Comparison of ENCODE assay signal across 9 cellular contexts in the genomic region with DNA sequence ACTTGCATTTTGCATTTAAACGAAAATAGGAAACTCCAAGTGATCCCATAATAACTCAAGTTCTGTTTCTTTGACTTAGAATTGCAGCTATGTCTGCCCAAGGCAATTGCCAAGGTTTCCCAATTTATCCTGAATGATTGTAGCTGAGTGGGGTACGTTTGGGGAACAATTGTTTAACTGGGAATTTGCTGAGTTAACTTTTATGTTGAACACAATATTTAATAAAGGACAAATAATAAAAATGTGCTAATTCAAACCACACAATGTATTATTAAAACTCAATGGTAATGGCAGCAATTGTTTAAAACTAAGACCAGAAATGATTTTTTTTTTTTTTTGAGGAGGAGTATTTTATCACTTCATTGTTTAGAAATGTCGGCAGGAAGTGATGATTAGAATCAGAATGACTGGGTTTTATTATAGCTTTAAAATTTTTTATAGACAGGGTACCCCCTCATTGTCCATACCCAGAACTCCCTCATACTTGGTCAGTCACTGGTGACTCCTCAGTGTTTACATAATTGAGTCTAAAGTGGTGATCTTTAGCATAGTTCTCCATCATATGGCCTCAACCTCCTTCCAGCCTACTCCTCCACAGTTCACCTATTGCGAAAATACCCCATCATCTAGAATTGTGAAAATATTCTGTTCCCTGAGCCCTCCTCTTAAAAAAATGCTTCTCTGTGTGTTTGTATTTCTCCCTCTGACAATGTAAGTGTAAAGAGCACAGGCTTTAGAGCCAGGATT.
A peak's percentile ranks its signal among the peaks of the same experiment; 100 is the strongest.
DNase-seq lines count a peak whose midpoint lies in the region; TF ChIP-seq lines count a peak whose summit lies in the region.
"Had no signal": no experiment of that assay in that cellular context is flagged by ENCODE, and none has a peak within 500 bp of the region (broad histone marks: within the 10 kb centered on the region; RNA-seq: fewer than 3 reads in every experiment).

No MANE protein-coding gene starts in this region.

- H3K27me3 Mint-ChIP-seq in HFFc6 (ENCODE audit: insufficient read depth) = no peaks in the 10 kb centered on the region

- H3K4me1 ChIP-seq in spleen = peaks cover 0 to 31% (median 18%) of the 10 kb centered on the region in 6 donors

- H3K9me3 Mint-ChIP-seq in HFFc6 = no peaks in the 10 kb centered on the region

- H3K4me3 ChIP-seq in spleen = no peak overlapping the region

- intact Hi-C loops in spleen (cut with DNase I; ENCODE audit: low total_unique reads) = no loop called here

- H3K4me3 Mint-ChIP-seq in HFFc6 = peak overlapping the region; percentile 51

- H3K27me3 ChIP-seq in spleen (replicated peaks in 1 of 7) = no peaks in the 10 kb centered on the region

- peak overlapping the region; percentile 79 for H3K27ac ChIP-seq in epithelial cell of prostate
- H3K27ac ChIP-seq in spleen = peak overlapping the region in 7 of 8 donors; percentile 49 to 72 (median 62)

- WGBS in spleen, 5 donors = 56 to 75% (median 61%) methylated on average over 4 of the region's 4 CpGs

- TF ChIP-seq CTCF in HFFc6 (IDR thresholded peaks at IDR 0.05) = no peak
- TF ChIP-seq CTCF in spleen (IDR thresholded peaks at IDR 0.05 in 8 of 11, conservative IDR thresholded peaks at IDR 0.05 in 3 of 11) = no peak

- H3K27ac Mint-ChIP-seq in HFFc6 = peak overlapping the region; percentile 83

- DNase-seq in HFFc6 (peak; percentile 57), SIG-M5 treated with dmso at 0.1 percent for 504 hours (lab: John Stamatoyannopoulos, UW; ENCODE audit: unreplicated experiment) (peak; percentile 76), epithelial cell of prostate (ENCODE audit: low read depth, low spot score) (no peak), spleen (no peak), NCI-H146 (lab: John Stamatoyannopoulos, UW) (no peak), iPS-NIHi11 (ENCODE audit: low spot score) (no peak)
- DNase-seq in stimulated activated CD4-positive, alpha-beta T cell treated with anti-CD3 and anti-CD28 coated beads, Interleukin-12 subunit alpha, Interleukin-12 subunit beta, amount 100 ng/mL, for 4 hours = no peak
- no peak for DNase-seq in stimulated activated naive CD4-positive, alpha-beta T cell treated with Interleukin-2 at 50 U/mL for 16 hours (lab: John Stamatoyannopoulos, UW)
- DNase-seq: NCI-H345 had no signal

- no peaks in the 10 kb centered on the region for H3K36me3 ChIP-seq in spleen

- no peaks in the 10 kb centered on the region; the same call in 1 of the 2 replicates for H3K36me3 Mint-ChIP-seq in HFFc6 (ENCODE audit: low read depth)

- TF ChIP-seq POLR2A in spleen (IDR thresholded peaks at IDR 0.05) = no peak

- H3K4me1 Mint-ChIP-seq in HFFc6 (ENCODE audit: low read depth) = peaks cover 73% of the 10 kb centered on the region

- H3K9me3 ChIP-seq in spleen = no peaks in the 10 kb centered on the region

Comparison
In these comparisons a context has a peak if more than half of its experiments do, and no peak if none do; other contexts are left out.
1. DNase-seq: peak in HFFc6 (single experiment) and SIG-M5 treated with dmso at 0.1 percent for 504 hours (single experiment); none in epithelial cell of prostate (single experiment), spleen (single experiment), NCI-H146 (single experiment), iPS-NIHi11 (single experiment), stimulated activated CD4-positive, alpha-beta T cell treated with anti-CD3 and anti-CD28 coated beads, Interleukin-12 subunit alpha, Interleukin-12 subunit beta, amount 100 ng/mL, for 4 hours (single experiment) and stimulated activated naive CD4-positive, alpha-beta T cell treated with Interleukin-2 at 50 U/mL for 16 hours (single experiment).